Comparison of ENCODE assay signal across 15 cellular contexts in genomic region chr1:199102239-199102638, GRCh38.
DNase-seq lines count a peak whose midpoint lies in the region; ATAC-seq, FAIRE-seq and TF ChIP-seq lines count a peak whose summit lies in the region.
"Had no signal": no experiment of that assay in that cellular context is flagged by ENCODE, and none has a peak within 500 bp of the region (broad histone marks: within the 10 kb centered on the region; RNA-seq: fewer than 3 reads in every experiment).

No MANE protein-coding gene starts in this region.

- ATAC-seq in GM18858 (IDR thresholded peaks at IDR 0.05; ENCODE audit: unreplicated experiment), result peak; percentile 92
- peak; percentile 66 for ATAC-seq in GM21737 (IDR thresholded peaks at IDR 0.05; ENCODE audit: unreplicated experiment)
- peak; percentile 65 for ATAC-seq in HG03460 (IDR thresholded peaks at IDR 0.05; ENCODE audit: unreplicated experiment)
- ATAC-seq in effector memory CD8-positive, alpha-beta T cell (replicated peaks), result no peak
- ATAC-seq: PC-3 had no signal

- no peaks in the 10 kb centered on the region for H3K9me3 Mint-ChIP-seq in effector memory CD8-positive, alpha-beta T cell
- H3K9me3 Mint-ChIP-seq in HFFc6, result no peaks in the 10 kb centered on the region

- no peak overlapping the region for H3K4me3 Mint-ChIP-seq in effector memory CD8-positive, alpha-beta T cell
- no peak overlapping the region for H3K4me3 Mint-ChIP-seq in HFFc6
- H3K4me3 Mint-ChIP-seq: activated CD4-positive, alpha-beta memory T cell treated with anti-CD3 and anti-CD28 coated beads for 36 hours; T-cell had no signal

- peak; percentile 86 for FAIRE-seq in D721Med (lab: Jason Lieb, UNC)
- FAIRE-seq: colon had no signal

- H3K27me3 Mint-ChIP-seq in effector memory CD8-positive, alpha-beta T cell, result peaks cover 0 to 11% of the 10 kb centered on the region in 2 donors
- H3K27me3 Mint-ChIP-seq in HFFc6 (ENCODE audit: insufficient read depth), result no peaks in the 10 kb centered on the region
- H3K27me3 Mint-ChIP-seq: activated CD4-positive, alpha-beta memory T cell treated with anti-CD3 and anti-CD28 coated beads for 36 hours; T-cell had no signal

- no peak for DNase-seq in D721Med (ENCODE audit: insufficient read length, low spot score)
- no peak for DNase-seq in effector memory CD8-positive, alpha-beta T cell
- DNase-seq in HFFc6, result no peak
- no peak for DNase-seq in DMS53 (lab: John Stamatoyannopoulos, UW)
- no peak for DNase-seq in iPS-NIHi11 (ENCODE audit: low spot score)
- DNase-seq: activated CD4-positive, alpha-beta memory T cell treated with anti-CD3 and anti-CD28 coated beads for 36 hours; midbrain; NCI-H2171; PC-3; stimulated activated CD4-positive, alpha-beta T cell treated with anti-CD3 and anti-CD28 coated beads, Interleukin-4, amount 100 ng/mL, for 4 hours; T-cell had no signal

- H3K27ac Mint-ChIP-seq in effector memory CD8-positive, alpha-beta T cell, result no peak overlapping the region
- H3K27ac Mint-ChIP-seq in HFFc6, result no peak overlapping the region
- H3K27ac Mint-ChIP-seq: activated CD4-positive, alpha-beta memory T cell treated with anti-CD3 and anti-CD28 coated beads for 36 hours; T-cell had no signal

- no peaks in the 10 kb centered on the region for H3K4me1 Mint-ChIP-seq in effector memory CD8-positive, alpha-beta T cell (ENCODE audit: low read depth in 2 of 2)
- no peaks in the 10 kb centered on the region for H3K4me1 Mint-ChIP-seq in HFFc6 (ENCODE audit: low read depth)

- peaks cover 3% of the 10 kb centered on the region for H3K36me3 Mint-ChIP-seq in effector memory CD8-positive, alpha-beta T cell (ENCODE audit: insufficient read depth)
- H3K36me3 Mint-ChIP-seq in HFFc6 (ENCODE audit: low read depth), result no peaks in the 10 kb centered on the region

- TF ChIP-seq CTCF in D721Med (IDR thresholded peaks at IDR 0.05; ENCODE audit: insufficient read depth, missing control alignments), result no peak
- TF ChIP-seq CTCF in HFFc6 (IDR thresholded peaks at IDR 0.05), result no peak
